In the genomic region with DNA sequence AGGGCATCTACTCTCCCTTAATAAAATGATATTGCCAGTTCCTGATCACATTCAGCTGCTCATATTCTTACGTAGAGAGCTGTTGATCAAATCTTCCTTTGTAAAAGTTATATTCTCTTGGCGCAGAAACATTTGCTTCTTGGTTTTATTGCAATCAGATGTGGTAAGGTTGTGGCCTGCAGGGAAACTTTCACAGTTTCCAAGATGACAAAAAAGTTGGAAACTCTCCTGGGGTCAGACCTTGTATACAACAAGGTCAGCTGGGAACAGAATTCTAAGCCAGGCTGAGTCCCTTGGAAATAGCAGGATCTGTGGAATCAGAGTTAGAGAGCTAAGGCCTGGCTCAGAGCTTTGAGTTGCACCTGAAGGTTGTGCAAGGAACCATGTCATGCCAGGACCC, we compare ENCODE assay signal across 17 cellular contexts.
A peak's percentile ranks its signal among the peaks of the same experiment; 100 is the strongest.
DNase-seq lines count a peak whose midpoint lies in the region; ATAC-seq and TF ChIP-seq lines count a peak whose summit lies in the region.
"Had no signal": no experiment of that assay in that cellular context is flagged by ENCODE, and none has a peak within 500 bp of the region (broad histone marks: within the 10 kb centered on the region; RNA-seq: fewer than 3 reads in every experiment).

No MANE protein-coding gene starts in this region.

- H3K36me3 ChIP-seq in adipocyte (ENCODE audit: control insufficient read depth, insufficient read depth, low read length, severe bottlenecking) (no peaks in the 10 kb centered on the region), gastroesophageal sphincter (no peaks in the 10 kb centered on the region)

- TF ChIP-seq EP300 in gastroesophageal sphincter (IDR thresholded peaks at IDR 0.05), result no peak

- H3K27me3 ChIP-seq in adipocyte (replicated peaks; ENCODE audit: control insufficient read depth, insufficient read depth, low read length) (no peaks in the 10 kb centered on the region), gastroesophageal sphincter (no peaks in the 10 kb centered on the region)

- no peak for DNase-seq in activated naive CD8-positive, alpha-beta T cell treated with anti-CD3 and anti-CD28 coated beads, Interleukin-2, amount 50 U/mL, for 24 hours
- DNase-seq in adipocyte (ENCODE audit: low read depth) (no peak), glomerular visceral epithelial cell (ENCODE audit: extremely low spot score) (no peak), Ammon's horn (ENCODE audit: low spot score) (no peak)
- DNase-seq: CD8-positive, alpha-beta T cell; KBM-7; NCI-H1048; NCI-H1436 treated with DMSO at 0.1 percent for 48 hours; NCI-H2081; NCI-H748 treated with DMSO at 0.1 percent for 48 hours; OCI-M1; RPMI8226; SIG-M5 had no signal

- H3K4me1 ChIP-seq in adipocyte (ENCODE audit: control insufficient read depth, insufficient read depth, low read length) (peaks cover 21% of the 10 kb centered on the region), gastroesophageal sphincter (peaks cover 0 to 10% (median 0%) of the 10 kb centered on the region in 3 donors)

- peak overlapping the region; percentile 6 for H3K9ac ChIP-seq in adipocyte (ENCODE audit: low read length)

- peak overlapping the region; percentile 51 for H3K4me3 ChIP-seq in adipocyte (ENCODE audit: low read length)
- H3K4me3 ChIP-seq in gastroesophageal sphincter, result no peak overlapping the region
- H3K4me3 ChIP-seq: GM23338 had no signal

- H3K27me3 Mint-ChIP-seq in activated naive CD8-positive, alpha-beta T cell, result no peaks in the 10 kb centered on the region
- no peaks in the 10 kb centered on the region for H3K27me3 Mint-ChIP-seq in activated naive CD8-positive, alpha-beta T cell treated with anti-CD3 and anti-CD28 coated beads, Interleukin-2, amount 50 U/mL, for 24 hours

- ATAC-seq in activated naive CD8-positive, alpha-beta T cell treated with anti-CD3 and anti-CD28 coated beads, Interleukin-2, amount 50 U/mL, for 24 hours, result no peak
- ATAC-seq in gastroesophageal sphincter (peak; percentile 28), HG03565 (IDR thresholded peaks at IDR 0.05; ENCODE audit: unreplicated experiment) (no peak)
- ATAC-seq: CD8-positive, alpha-beta T cell; GM23338 had no signal

- no peaks in the 10 kb centered on the region for H3K36me3 Mint-ChIP-seq in activated naive CD8-positive, alpha-beta T cell
- peaks cover 2% of the 10 kb centered on the region for H3K36me3 Mint-ChIP-seq in activated naive CD8-positive, alpha-beta T cell treated with anti-CD3 and anti-CD28 coated beads, Interleukin-2, amount 50 U/mL, for 24 hours (ENCODE audit: low read depth)
- H3K36me3 Mint-ChIP-seq: CD8-positive, alpha-beta T cell had no signal

- no peaks in the 10 kb centered on the region for H3K9me3 Mint-ChIP-seq in activated naive CD8-positive, alpha-beta T cell (ENCODE audit: low read depth)
- no peaks in the 10 kb centered on the region for H3K9me3 Mint-ChIP-seq in activated naive CD8-positive, alpha-beta T cell treated with anti-CD3 and anti-CD28 coated beads, Interleukin-2, amount 50 U/mL, for 24 hours
- H3K9me3 Mint-ChIP-seq: CD8-positive, alpha-beta T cell; GM23338 had no signal

- peak overlapping the region; percentile 62 for H3K27ac Mint-ChIP-seq in activated naive CD8-positive, alpha-beta T cell
- no peak overlapping the region for H3K27ac Mint-ChIP-seq in activated naive CD8-positive, alpha-beta T cell treated with anti-CD3 and anti-CD28 coated beads, Interleukin-2, amount 50 U/mL, for 24 hours
- H3K27ac Mint-ChIP-seq: CD8-positive, alpha-beta T cell; GM23338 had no signal

- H3K9me3 ChIP-seq in adipocyte (ENCODE audit: control insufficient read depth, low read length) (no peaks in the 10 kb centered on the region), gastroesophageal sphincter (no peaks in the 10 kb centered on the region)

- TF ChIP-seq CTCF in gastroesophageal sphincter (IDR thresholded peaks at IDR 0.05), result no peak

- peaks cover 26% of the 10 kb centered on the region for H3K4me1 Mint-ChIP-seq in activated naive CD8-positive, alpha-beta T cell (ENCODE audit: low read depth)
- H3K4me1 Mint-ChIP-seq in activated naive CD8-positive, alpha-beta T cell treated with anti-CD3 and anti-CD28 coated beads, Interleukin-2, amount 50 U/mL, for 24 hours, result peaks cover 29% of the 10 kb centered on the region

- H3K27ac ChIP-seq in gastroesophageal sphincter, result no peak overlapping the region

- no peak for TF ChIP-seq POLR2A in gastroesophageal sphincter (IDR thresholded peaks at IDR 0.05)

- no peak overlapping the region for H3K4me3 Mint-ChIP-seq in activated naive CD8-positive, alpha-beta T cell
- no peak overlapping the region for H3K4me3 Mint-ChIP-seq in activated naive CD8-positive, alpha-beta T cell treated with anti-CD3 and anti-CD28 coated beads, Interleukin-2, amount 50 U/mL, for 24 hours
- H3K4me3 Mint-ChIP-seq: CD8-positive, alpha-beta T cell; GM23338 had no signal

- WGBS in gastroesophageal sphincter (ENCODE audit: low coverage in 1 of 2), 2 donors, result 70 to 80% methylated on average over 2 of the region's 2 CpGs
